1 cellular context compared by ENCODE assay signal in genomic region chr2:96916156-96917007, GRCh38.
TF ChIP-seq lines count a peak whose summit lies in the region.

No MANE protein-coding gene starts in this region.

TF ChIP-seq in HEK293, 187 proteins besides CTCF, POLR2A, EP300 and RAD21 (continued from another document):
- TF ChIP-seq, protein P1, sequence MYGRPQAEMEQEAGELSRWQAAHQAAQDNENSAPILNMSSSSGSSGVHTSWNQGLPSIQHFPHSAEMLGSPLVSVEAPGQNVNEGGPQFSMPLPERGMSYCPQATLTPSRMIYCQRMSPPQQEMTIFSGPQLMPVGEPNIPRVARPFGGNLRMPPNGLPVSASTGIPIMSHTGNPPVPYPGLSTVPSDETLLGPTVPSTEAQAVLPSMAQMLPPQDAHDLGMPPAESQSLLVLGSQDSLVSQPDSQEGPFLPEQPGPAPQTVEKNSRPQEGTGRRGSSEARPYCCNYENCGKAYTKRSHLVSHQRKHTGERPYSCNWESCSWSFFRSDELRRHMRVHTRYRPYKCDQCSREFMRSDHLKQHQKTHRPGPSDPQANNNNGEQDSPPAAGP (tag by site-specific recombination; IDR thresholded peaks at IDR 0.05): no peak
